Comparison of ENCODE assay signal across 25 cellular contexts in the genomic region with DNA sequence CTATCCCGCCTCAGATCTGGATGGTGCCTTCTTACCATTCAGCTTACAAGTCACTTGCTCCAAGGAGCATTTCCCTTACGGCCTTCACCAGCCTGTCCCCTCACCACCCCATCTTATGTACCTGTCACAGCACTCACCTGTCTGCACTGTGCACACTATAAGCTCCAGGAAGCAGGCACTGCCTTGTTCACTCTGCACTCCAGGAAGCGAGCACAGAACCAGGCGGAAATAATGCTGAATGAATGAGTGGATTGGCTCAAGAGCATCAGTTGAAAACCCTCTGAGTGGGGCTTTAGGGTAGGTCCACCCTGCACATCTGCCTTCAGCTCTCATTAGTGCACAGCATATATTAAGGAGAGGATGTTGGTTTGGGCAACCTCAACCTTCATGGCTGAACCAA. TPM values are rescaled to one million over a fixed set of nuclear protein-coding genes. Genes with fewer than 3 reads are reported as not detected.
"Had no signal": no experiment of that assay in that cellular context is flagged by ENCODE, and none has a peak within 500 bp of the region (broad histone marks: within the 10 kb centered on the region; RNA-seq: fewer than 3 reads in every experiment).

No MANE protein-coding gene starts in this region.

- DNase-seq: activated CD4-positive, alpha-beta T cell treated with anti-CD3 and anti-CD28 coated beads for 48 hours; activated CD4-positive, alpha-beta T cell treated with anti-CD3 and anti-CD28 coated beads, Interleukin-2, amount 50 U/mL, for 4 hours; activated CD4-positive, CD25-positive, alpha-beta regulatory T cell treated with anti-CD3 and anti-CD28 coated beads, Interleukin-2, amount 50 U/mL, for 72 hours; activated CD8-positive, alpha-beta memory T cell treated with anti-CD3 and anti-CD28 coated beads, Interleukin-2, amount 50 U/mL, for 48 hours; activated CD8-positive, alpha-beta T cell treated with anti-CD3 and anti-CD28 coated beads, Interleukin-2, amount 10 ng/mL, durations not matched to agents 7 days and 5 days; activated naive CD4-positive, alpha-beta T cell treated with anti-CD3 and anti-CD28 coated beads, Interleukin-2, amount 50 U/mL, for 16 hours; activated naive CD8-positive, alpha-beta T cell treated with anti-CD3 and anti-CD28 coated beads, Interleukin-2, amount 10 ng/mL, durations not matched to agents 7 days and 5 days; activated T-cell treated with anti-CD3 and anti-CD28 coated beads, Interleukin-2, amount 50 U/mL, for 1 hour; adrenal gland; anterior cingulate cortex; body of pancreas; NCI-H1092; NCI-H1417; NCI-H1930; NCI-H2171; NCI-H226; NCI-H510A; Peyer's patch; SHP77 treated with DMSO at 0.1 percent for 48 hours had no signal

- H3K9ac ChIP-seq: KMS-11 had no signal

- ATAC-seq: activated CD8-positive, alpha-beta T cell treated with anti-CD3 and anti-CD28 coated beads, Interleukin-2, amount 10 ng/mL, durations not matched to agents 7 days and 5 days; body of pancreas had no signal

- H3K27me3 ChIP-seq: adrenal gland, body of pancreas, Peyer's patch had no signal

- H3K4me1 ChIP-seq: adrenal gland, Peyer's patch had no signal

- H3K4me2 ChIP-seq: KMS-11 had no signal

- H3K9me3 ChIP-seq: adrenal gland, body of pancreas, Peyer's patch had no signal

- H3K36me3 ChIP-seq: adrenal gland, Peyer's patch had no signal

- H3K27ac ChIP-seq: adrenal gland, body of pancreas, KMS-11, Peyer's patch, RWPE1 had no signal

- H3K4me3 ChIP-seq: adrenal gland, body of pancreas, Peyer's patch had no signal

RNA-seq across cellular contexts. Expression of a gene that starts 8.9 kb away (rescaled TPM):
- total RNA-seq: activated CD8-positive, alpha-beta T cell treated with anti-CD3 and anti-CD28 coated beads, Interleukin-2, amount 10 ng/mL, durations not matched to agents 7 days and 5 days; activated naive CD8-positive, alpha-beta T cell treated with anti-CD3 and anti-CD28 coated beads, Interleukin-2, amount 10 ng/mL, durations not matched to agents 7 days and 5 days; bronchial epithelial cell had no signal

RNA-seq across cellular contexts. Expression of a gene that starts 28.8 kb away (rescaled TPM):
- total RNA-seq: activated CD8-positive, alpha-beta T cell treated with anti-CD3 and anti-CD28 coated beads, Interleukin-2, amount 10 ng/mL, durations not matched to agents 7 days and 5 days; activated naive CD8-positive, alpha-beta T cell treated with anti-CD3 and anti-CD28 coated beads, Interleukin-2, amount 10 ng/mL, durations not matched to agents 7 days and 5 days; adrenal gland; body of pancreas; bronchial epithelial cell; MCF 10A; Peyer's patch; SK-MEL-5; WTC11 had no signal
- polyA plus RNA-seq: adrenal gland had no signal
